Comparison of ENCODE assay signal across 25 cellular contexts in the genomic region with DNA sequence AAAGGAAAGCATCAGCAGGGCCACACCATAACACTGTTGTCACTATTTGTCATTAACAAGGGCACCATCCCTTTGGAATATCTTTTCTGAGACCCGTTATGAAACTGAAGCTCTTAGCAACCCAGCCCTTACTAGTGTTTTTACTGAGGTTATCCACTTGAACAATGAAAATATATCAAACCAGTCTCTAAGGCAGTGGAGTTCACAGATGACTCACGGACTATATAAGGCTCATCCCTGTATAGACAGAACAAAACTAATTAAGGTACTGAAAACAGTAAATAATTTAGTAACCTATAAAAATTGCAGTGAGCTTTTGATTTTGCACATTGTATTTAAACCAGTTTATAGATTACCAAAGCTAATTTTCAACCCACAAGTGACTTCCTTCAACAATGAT.
DNase-seq lines count a peak whose midpoint lies in the region; ATAC-seq and TF ChIP-seq lines count a peak whose summit lies in the region.
"Had no signal": no experiment of that assay in that cellular context is flagged by ENCODE, and none has a peak within 500 bp of the region (broad histone marks: within the 10 kb centered on the region; RNA-seq: fewer than 3 reads in every experiment).

No MANE protein-coding gene starts in this region.

- no peak overlapping the region for H2BK12ac ChIP-seq in mesenchymal stem cell (ENCODE audit: low read length in 2 of 2)

- H3K27ac ChIP-seq in mesenchymal stem cell (ENCODE audit: low read length, poor library complexity, severe bottlenecking): no peak overlapping the region
- H3K27ac ChIP-seq: C4-2B, epithelial cell of prostate, left ventricle myocardium inferior, neutrophil, prostate gland had no signal

- no peaks in the 10 kb centered on the region for H3K27me3 Mint-ChIP-seq in progenitor cell of endocrine pancreas
- H3K27me3 Mint-ChIP-seq: activated naive CD4-positive, alpha-beta T cell treated with anti-CD3 and anti-CD28 coated beads, Interleukin-2, amount 10 ng/mL, durations not matched to agents 7 days and 5 days had no signal

- no peak overlapping the region for H3K4me3 Mint-ChIP-seq in progenitor cell of endocrine pancreas (ENCODE audit: low read depth)
- H3K4me3 Mint-ChIP-seq: activated naive CD4-positive, alpha-beta T cell treated with anti-CD3 and anti-CD28 coated beads, Interleukin-2, amount 10 ng/mL, durations not matched to agents 7 days and 5 days had no signal

- no peak overlapping the region for H3K9ac ChIP-seq in mesenchymal stem cell (ENCODE audit: low read length)

- DNase-seq in mesenchymal stem cell (peak; percentile 6), nucleus accumbens (lab: John Stamatoyannopoulos, UW) (no peak), progenitor cell of endocrine pancreas (ENCODE audit: low spot score, unreplicated experiment) (no peak)
- DNase-seq: activated CD4-positive, alpha-beta T cell treated with anti-CD3 and anti-CD28 coated beads, Interleukin-2, amount 50 U/mL, for 4 hours; activated CD4-positive, CD25-positive, alpha-beta regulatory T cell; activated naive CD4-positive, alpha-beta T cell treated with anti-CD3 and anti-CD28 coated beads, Interleukin-2, amount 10 ng/mL, durations not matched to agents 7 days and 5 days; effector CD4-positive, alpha-beta T cell; KG1; left ventricle myocardium inferior; MG63; NCI-H2029 treated with DMSO at 0.1 percent for 48 hours; NCI-H345; NCI-H748 treated with DMSO at 0.1 percent for 48 hours; stimulated activated CD4-positive, alpha-beta T cell treated with anti-CD3 and anti-CD28 coated beads, Interleukin-4, amount 100 ng/mL, for 4 hours; stimulated activated naive CD4-positive, alpha-beta T cell; T-helper 1 cell had no signal

- WGBS in mesenchymal stem cell: 71% methylated on average over 1 of the region's 2 CpGs

- H3K36me3 Mint-ChIP-seq in progenitor cell of endocrine pancreas (ENCODE audit: insufficient read depth): peaks cover 18% of the 10 kb centered on the region
- H3K36me3 Mint-ChIP-seq: activated naive CD4-positive, alpha-beta T cell treated with anti-CD3 and anti-CD28 coated beads, Interleukin-2, amount 10 ng/mL, durations not matched to agents 7 days and 5 days had no signal

- no peaks in the 10 kb centered on the region for H3K27me3 ChIP-seq in mesenchymal stem cell (ENCODE audit: control insufficient read depth in 1 of 2, insufficient read depth in 1 of 2, low read length in 2 of 2)
- H3K27me3 ChIP-seq: MG63, neutrophil had no signal

- no peaks in the 10 kb centered on the region for H3K4me1 ChIP-seq in mesenchymal stem cell (ENCODE audit: control insufficient read depth, insufficient read depth, low read depth, low read length)
- H3K4me1 ChIP-seq: left ventricle myocardium inferior, prostate gland had no signal

- no peak overlapping the region for H3K18ac ChIP-seq in mesenchymal stem cell (ENCODE audit: low read depth in 1 of 2, low read length in 2 of 2)

- TF ChIP-seq CTCF in progenitor cell of endocrine pancreas (IDR thresholded peaks at IDR 0.05; ENCODE audit: unreplicated experiment): no peak

- H3K27ac Mint-ChIP-seq in progenitor cell of endocrine pancreas: no peak overlapping the region
- H3K27ac Mint-ChIP-seq: activated naive CD4-positive, alpha-beta T cell treated with anti-CD3 and anti-CD28 coated beads, Interleukin-2, amount 10 ng/mL, durations not matched to agents 7 days and 5 days had no signal

- H2BK5ac ChIP-seq in mesenchymal stem cell (ENCODE audit: low read depth, low read length, poor library complexity, severe bottlenecking): no peak overlapping the region

- no peak overlapping the region for H3K4ac ChIP-seq in mesenchymal stem cell (ENCODE audit: low read depth in 1 of 2, low read length in 2 of 2)

- no peaks in the 10 kb centered on the region for H3K9me3 ChIP-seq in mesenchymal stem cell (ENCODE audit: control insufficient read depth, low read length)
- H3K9me3 ChIP-seq: MG63, neutrophil, prostate gland had no signal

- H3K36me3 ChIP-seq in mesenchymal stem cell (ENCODE audit: control insufficient read depth in 1 of 2, insufficient read depth in 2 of 2, low read depth in 1 of 2, low read length in 2 of 2): no peaks in the 10 kb centered on the region
- H3K36me3 ChIP-seq: left ventricle myocardium inferior, MG63, neutrophil, prostate gland had no signal

- no peak overlapping the region for H3K4me3 ChIP-seq in mesenchymal stem cell (ENCODE audit: insufficient read depth in 1 of 2, low read depth in 1 of 2, low read length in 2 of 2)
- H3K4me3 ChIP-seq: left ventricle myocardium inferior, MG63, prostate gland had no signal

- no peak overlapping the region for H3K23ac ChIP-seq in mesenchymal stem cell (ENCODE audit: low read length in 2 of 2)

- H3K9me3 Mint-ChIP-seq in progenitor cell of endocrine pancreas (ENCODE audit: low read depth): peaks cover 3% of the 10 kb centered on the region
- H3K9me3 Mint-ChIP-seq: activated naive CD4-positive, alpha-beta T cell treated with anti-CD3 and anti-CD28 coated beads, Interleukin-2, amount 10 ng/mL, durations not matched to agents 7 days and 5 days had no signal

- ATAC-seq in GM18907 (IDR thresholded peaks at IDR 0.05; ENCODE audit: unreplicated experiment) (peak; percentile 92), HG02642 (IDR thresholded peaks at IDR 0.05; ENCODE audit: poor library complexity, unreplicated experiment) (peak; percentile 79), HG03135 (IDR thresholded peaks at IDR 0.05; ENCODE audit: unreplicated experiment) (peak; percentile 76), GM19023 (IDR thresholded peaks at IDR 0.05; ENCODE audit: unreplicated experiment) (no peak)
- ATAC-seq: sciatic nerve had no signal

- peaks cover 10% of the 10 kb centered on the region for H3K4me1 Mint-ChIP-seq in progenitor cell of endocrine pancreas (ENCODE audit: low read depth)
- H3K4me1 Mint-ChIP-seq: activated naive CD4-positive, alpha-beta T cell treated with anti-CD3 and anti-CD28 coated beads, Interleukin-2, amount 10 ng/mL, durations not matched to agents 7 days and 5 days had no signal

- H2BK120ac ChIP-seq in mesenchymal stem cell (ENCODE audit: low read depth, low read length): no peak overlapping the region

- no peak overlapping the region for H4K91ac ChIP-seq in mesenchymal stem cell (ENCODE audit: low read length)

- no peak overlapping the region for H2AFZ ChIP-seq in mesenchymal stem cell (ENCODE audit: low read depth, low read length)

- no peak overlapping the region for H3K14ac ChIP-seq in mesenchymal stem cell (ENCODE audit: low read length in 2 of 2)

- no peak overlapping the region for H4K8ac ChIP-seq in mesenchymal stem cell (ENCODE audit: low read length)

- H3K79me1 ChIP-seq in mesenchymal stem cell (replicated peaks; ENCODE audit: low read length, poor library complexity, severe bottlenecking): no peaks in the 10 kb centered on the region

- no peak overlapping the region for H3K4me2 ChIP-seq in mesenchymal stem cell (ENCODE audit: low read length, poor library complexity, severe bottlenecking)

- H2BK15ac ChIP-seq in mesenchymal stem cell (ENCODE audit: low read depth, poor library complexity, severe bottlenecking): no peak overlapping the region

- no peak overlapping the region for H2AK5ac ChIP-seq in mesenchymal stem cell (ENCODE audit: low read length, severe bottlenecking)
